18 cellular contexts compared by ENCODE assay signal in genomic region chr3:122060044-122060694, GRCh38. TPM values are rescaled to one million over a fixed set of nuclear protein-coding genes. Genes with fewer than 3 reads are reported as not detected.
DNase-seq lines count a peak whose midpoint lies in the region; ATAC-seq, FAIRE-seq and TF ChIP-seq lines count a peak whose summit lies in the region.
"Had no signal": no experiment of that assay in that cellular context is flagged by ENCODE, and none has a peak within 500 bp of the region (broad histone marks: within the 10 kb centered on the region; RNA-seq: fewer than 3 reads in every experiment).

No MANE protein-coding gene starts in this region.

- H3K27ac ChIP-seq in lower lobe of right lung, result no peak overlapping the region

- H3K4me3 ChIP-seq in lower lobe of right lung, result no peak overlapping the region

- FAIRE-seq in GM18507 (lab: Jason Lieb, UNC), result peak; percentile 45

- DNase-seq in GM18507 (ENCODE audit: extremely low spot score, insufficient read length, low read depth) (no peak), M059J (ENCODE audit: low read depth) (peak; percentile 10), amniotic epithelial cell (ENCODE audit: low read depth) (peak; percentile 46), lower lobe of right lung (no peak), Right ventricle myocardium inferior (ENCODE audit: missing footprints) (no peak), T-helper 1 cell (no peak), HK-2 (ENCODE audit: unreplicated experiment) (no peak), SKM-1 (lab: John Stamatoyannopoulos, UW; ENCODE audit: unreplicated experiment) (no peak)
- DNase-seq: CD4-positive, CD25-positive, alpha-beta regulatory T cell; DMS53; GOT3; Kasumi-1; NCI-H1436; NCI-H2029 treated with DMSO at 0.1 percent for 48 hours; NCI-H2171 treated with DMSO at 0.1 percent for 48 hours; NCI-H446 treated with DMSO at 0.1 percent for 48 hours; NK-92 treated with Interleukin-12 subunit alpha and Interleukin-12 subunit beta, amount 100 ng/mL, for 24 hours; PC-3 had no signal

- H3K9me3 ChIP-seq in lower lobe of right lung, result no peaks in the 10 kb centered on the region

- no peaks in the 10 kb centered on the region for H3K4me1 ChIP-seq in lower lobe of right lung

- no peaks in the 10 kb centered on the region for H3K27me3 ChIP-seq in lower lobe of right lung (ENCODE audit: low read depth)

- H3K36me3 ChIP-seq in lower lobe of right lung, result no peaks in the 10 kb centered on the region

- no peak for TF ChIP-seq CTCF in lower lobe of right lung (IDR thresholded peaks at IDR 0.05)

- intact Hi-C loops in lower lobe of right lung (cut with DNase I) (no loop called here), Right ventricle myocardium inferior (cut with DNase I) (no loop called here)

- ATAC-seq in lower lobe of right lung (peak; percentile 13 to 54), Right ventricle myocardium inferior (no peak)
- ATAC-seq: PC-3 had no signal

RNA-seq across cellular contexts. Expression of gene CD86, which starts 5.0 kb away (rescaled TPM):
- total RNA-seq in M059J (2014; rRNA removed; shearing (Covaris generic)), result 0.37 TPM in 1 of 2 replicates, not detected in the other
- total RNA-seq in lower lobe of right lung (29.5 TPM), Right ventricle myocardium inferior (4.2 TPM)
- total RNA-seq: CD4-positive, CD25-positive, alpha-beta regulatory T cell had no signal

RNA-seq across cellular contexts. Expression of gene ILDR1, which starts 38.1 kb away (rescaled TPM):
- not detected in 2 replicates for total RNA-seq in M059J (2014; rRNA removed; shearing (Covaris generic))
- 8.3 TPM for total RNA-seq in lower lobe of right lung
- total RNA-seq in Right ventricle myocardium inferior, result 0.16 TPM
- total RNA-seq: CD4-positive, CD25-positive, alpha-beta regulatory T cell had no signal

Comparison
In these comparisons a context has a peak if more than half of its experiments do, and no peak if none do; other contexts are left out.
1. DNase-seq: peak in M059J (single experiment) and amniotic epithelial cell (single experiment); none in GM18507 (single experiment), lower lobe of right lung (single experiment), Right ventricle myocardium inferior (single experiment), T-helper 1 cell (0 of 5), HK-2 (single experiment) and SKM-1 (single experiment).